ENCODE assay signal across 10 cellular contexts in the genomic region with DNA sequence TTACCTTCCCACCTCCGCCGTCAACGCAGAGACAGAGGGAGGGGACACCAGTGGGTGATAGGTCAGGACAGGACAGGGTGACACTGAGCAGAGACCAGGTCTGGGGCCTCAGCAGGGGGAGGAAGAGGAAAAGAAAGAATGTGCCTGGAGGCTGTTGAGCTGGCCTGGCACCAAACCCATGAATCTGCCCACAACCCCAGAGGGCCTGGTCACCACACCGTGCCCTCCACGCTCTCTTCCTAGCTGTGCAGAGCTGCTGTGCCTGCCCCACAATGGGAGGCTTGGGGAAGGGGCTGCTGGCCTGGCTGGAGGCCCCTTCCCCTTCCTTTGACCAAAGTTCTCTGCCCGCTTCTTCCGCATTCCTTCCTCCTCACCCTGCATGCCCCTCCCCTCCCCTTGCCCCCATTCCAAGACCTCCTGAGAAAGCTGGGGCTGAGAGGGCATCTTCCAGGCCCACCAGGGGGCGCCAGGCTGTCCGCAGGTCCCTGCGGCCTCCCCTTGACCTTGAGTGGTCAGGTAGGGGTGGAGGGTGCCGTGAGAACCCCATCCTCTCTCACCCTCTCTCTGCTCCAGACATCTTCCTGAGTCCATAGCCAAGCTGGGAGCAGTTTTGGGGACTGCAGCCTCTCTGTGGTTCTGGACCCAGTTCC. TPM values are rescaled to one million over a fixed set of nuclear protein-coding genes. Genes with fewer than 3 reads are reported as not detected.
DNase-seq lines count a peak whose midpoint lies in the region; ATAC-seq and TF ChIP-seq lines count a peak whose summit lies in the region.
"Had no signal": no experiment of that assay in that cellular context is flagged by ENCODE, and none has a peak within 500 bp of the region (broad histone marks: within the 10 kb centered on the region; RNA-seq: fewer than 3 reads in every experiment).

No MANE protein-coding gene starts in this region.

- H3K4me3 ChIP-seq in LNCaP clone FGC (ENCODE audit: low read depth, low read length): no peak overlapping the region
- H3K4me3 ChIP-seq: left lung, SJCRH30 had no signal

- DNase-seq in NCI-H2196 (lab: John Stamatoyannopoulos, UW; ENCODE audit: unreplicated experiment): peak; percentile 9
- no peak for DNase-seq in NCI-H2196 treated with DMSO at 0.1 percent for 48 hours (lab: John Stamatoyannopoulos, UW; ENCODE audit: unreplicated experiment)
- no peak for DNase-seq in LNCaP clone FGC (ENCODE audit: low read depth)
- no peak for DNase-seq in chondrocyte (ENCODE audit: low spot score)
- no peak for DNase-seq in osteocyte (ENCODE audit: extremely low spot score, unreplicated experiment)
- DNase-seq in activated gamma-delta T cell (lab: John Stamatoyannopoulos, UW): no peak
- no peak for DNase-seq in NCI-H2081 (lab: John Stamatoyannopoulos, UW)
- no peak for DNase-seq in stimulated activated effector memory CD8-positive, alpha-beta T cell treated with anti-CD3 and anti-CD28 coated beads, Interleukin-12 subunit alpha, Interleukin-12 subunit beta, amount 100 ng/mL, for 72 hours (ENCODE audit: low spot score in 2 of 2)
- DNase-seq: left lung had no signal

- no peak overlapping the region for H3K4me3 Mint-ChIP-seq in chondrocyte (ENCODE audit: unreplicated experiment)
- H3K4me3 Mint-ChIP-seq in osteocyte (ENCODE audit: unreplicated experiment): no peak overlapping the region
- no peak overlapping the region for H3K4me3 Mint-ChIP-seq in stimulated activated effector memory CD8-positive, alpha-beta T cell treated with anti-CD3 and anti-CD28 coated beads, Interleukin-12 subunit alpha, Interleukin-12 subunit beta, amount 100 ng/mL, for 72 hours

- ATAC-seq in stimulated activated effector memory CD8-positive, alpha-beta T cell treated with anti-CD3 and anti-CD28 coated beads, Interleukin-12 subunit alpha, Interleukin-12 subunit beta, amount 100 ng/mL, for 72 hours: no peak
- ATAC-seq: left lung had no signal

- TF ChIP-seq CTCF in LNCaP clone FGC (IDR thresholded peaks at IDR 0.05; ENCODE audit: control insufficient read depth, extremely low read depth, insufficient read depth) (peak; percentile 37), chondrocyte (IDR thresholded peaks at IDR 0.05) (peak; percentile 74), osteocyte (IDR thresholded peaks at IDR 0.05) (peak; percentile 42)

- H3K27ac Mint-ChIP-seq in chondrocyte (ENCODE audit: unreplicated experiment) (no peak overlapping the region), osteocyte (ENCODE audit: unreplicated experiment) (no peak overlapping the region)
- H3K27ac Mint-ChIP-seq in stimulated activated effector memory CD8-positive, alpha-beta T cell treated with anti-CD3 and anti-CD28 coated beads, Interleukin-12 subunit alpha, Interleukin-12 subunit beta, amount 100 ng/mL, for 72 hours: no peak overlapping the region

- H3K9me3 Mint-ChIP-seq in chondrocyte (ENCODE audit: low read depth) (no peaks in the 10 kb centered on the region), osteocyte (ENCODE audit: unreplicated experiment) (no peaks in the 10 kb centered on the region)
- no peaks in the 10 kb centered on the region for H3K9me3 Mint-ChIP-seq in stimulated activated effector memory CD8-positive, alpha-beta T cell treated with anti-CD3 and anti-CD28 coated beads, Interleukin-12 subunit alpha, Interleukin-12 subunit beta, amount 100 ng/mL, for 72 hours

- H3K4me1 Mint-ChIP-seq in chondrocyte (ENCODE audit: low read depth) (peaks cover 8% of the 10 kb centered on the region), osteocyte (ENCODE audit: unreplicated experiment) (peaks cover 10% of the 10 kb centered on the region)
- H3K4me1 Mint-ChIP-seq in stimulated activated effector memory CD8-positive, alpha-beta T cell treated with anti-CD3 and anti-CD28 coated beads, Interleukin-12 subunit alpha, Interleukin-12 subunit beta, amount 100 ng/mL, for 72 hours: peaks cover 7% of the 10 kb centered on the region

- no peaks in the 10 kb centered on the region for H3K36me3 Mint-ChIP-seq in chondrocyte (ENCODE audit: low read depth)
- H3K36me3 Mint-ChIP-seq in osteocyte (ENCODE audit: unreplicated experiment): no peaks in the 10 kb centered on the region
- H3K36me3 Mint-ChIP-seq in stimulated activated effector memory CD8-positive, alpha-beta T cell treated with anti-CD3 and anti-CD28 coated beads, Interleukin-12 subunit alpha, Interleukin-12 subunit beta, amount 100 ng/mL, for 72 hours: peaks cover 6% of the 10 kb centered on the region

- peaks cover 34% of the 10 kb centered on the region for H3K27me3 Mint-ChIP-seq in chondrocyte (ENCODE audit: low read depth)
- H3K27me3 Mint-ChIP-seq in osteocyte (ENCODE audit: unreplicated experiment): peaks cover 42% of the 10 kb centered on the region

RNA-seq across cellular contexts. Expression of gene CACNA1I, which starts 11.0 kb away (rescaled TPM):
- total RNA-seq in chondrocyte (0.02 to 0.08 TPM (median 0.05 TPM) in 3 replicates), osteocyte (0.03 TPM in 2 replicates)

RNA-seq across cellular contexts. Expression of gene RPS19BP1, which starts 27.0 kb away (rescaled TPM):
- total RNA-seq in chondrocyte: 44.1 to 52.3 TPM (median 47.9 TPM) in 3 replicates
- total RNA-seq in osteocyte: 51.1 and 53.1 TPM in 2 replicates

RNA-seq across cellular contexts. Expression of gene ATF4, which starts 39.2 kb away (rescaled TPM):
- total RNA-seq in chondrocyte (128 to 541 TPM (median 513 TPM) in 3 replicates), osteocyte (408 and 440 TPM in 2 replicates)

RNA-seq across cellular contexts. Expression of gene MIEF1, which starts 57.5 kb away (rescaled TPM):
- total RNA-seq in chondrocyte (22.7 to 24.0 TPM (median 23.0 TPM) in 3 replicates), osteocyte (24.8 and 25.8 TPM in 2 replicates)
